ENCODE assay signal across 26 cellular contexts in the genomic region with DNA sequence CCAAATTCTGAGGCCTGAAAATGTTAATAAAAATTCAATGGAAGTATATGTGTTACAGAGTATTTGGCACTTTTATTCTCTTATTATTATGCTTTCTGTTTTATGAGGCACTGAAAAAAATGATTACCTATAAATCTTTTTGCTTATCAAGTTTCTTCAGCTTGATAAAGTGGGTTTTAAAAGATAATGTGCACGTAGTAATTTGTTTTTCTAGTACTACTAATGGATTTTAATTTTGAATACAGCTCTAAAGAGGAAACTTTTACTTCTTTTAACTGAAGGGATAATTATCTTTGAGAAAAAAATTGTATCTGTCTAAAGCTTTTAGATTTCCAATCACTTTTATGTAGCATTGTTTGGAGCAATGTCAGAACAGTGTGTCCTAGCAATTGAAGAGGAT.
"Had no signal": no experiment of that assay in that cellular context is flagged by ENCODE, and none has a peak within 500 bp of the region (broad histone marks: within the 10 kb centered on the region; RNA-seq: fewer than 3 reads in every experiment).

No MANE protein-coding gene starts in this region.

- H3K27me3 Mint-ChIP-seq: progenitor cell of endocrine pancreas; stimulated activated naive CD8-positive, alpha-beta T cell treated with anti-CD3 and anti-CD28 coated beads, Interleukin-15, Interleukin-2, amounts not matched to agents 100 ng/mL and 50 ng/mL, for 24 hours had no signal

- H3K4me2 ChIP-seq: hepatocyte, neural progenitor cell had no signal

- H3K4me1 ChIP-seq: left ventricle myocardium inferior, right atrium auricular region, right lobe of liver, spleen, suprapubic skin, tibial artery, upper lobe of right lung had no signal

- DNase-seq: heart left ventricle; islet precursor cell; left ventricle myocardium inferior; midbrain; mucosa of descending colon; natural killer cell; nephron progenitor cell; occipital lobe; right lobe of liver; spleen; stimulated activated CD4-positive, alpha-beta T cell treated with anti-CD3 and anti-CD28 coated beads, Interleukin-4, amount 100 ng/mL, for 24 hours; stimulated activated naive CD4-positive, alpha-beta T cell; tibial artery; trophoblast cell; upper lobe of right lung had no signal

- H3K9ac ChIP-seq: neural progenitor cell had no signal

- H3K36me3 ChIP-seq: heart left ventricle, left ventricle myocardium inferior, neural progenitor cell, neutrophil, right atrium auricular region, right lobe of liver, spleen, suprapubic skin, thoracic aorta, tibial artery, upper lobe of right lung had no signal

- H3K9me3 Mint-ChIP-seq: natural killer cell; nephron progenitor cell; neural progenitor cell; stimulated activated effector memory CD8-positive, alpha-beta T cell treated with anti-CD3 and anti-CD28 coated beads, Interleukin-12 subunit alpha, Interleukin-12 subunit beta, amount 100 ng/mL, for 72 hours; stimulated activated naive CD8-positive, alpha-beta T cell treated with anti-CD3 and anti-CD28 coated beads, Interleukin-15, Interleukin-2, amounts not matched to agents 100 ng/mL and 50 ng/mL, for 24 hours had no signal

- H3K36me3 Mint-ChIP-seq: natural killer cell; neural progenitor cell; stimulated activated effector memory CD8-positive, alpha-beta T cell treated with anti-CD3 and anti-CD28 coated beads, Interleukin-12 subunit alpha, Interleukin-12 subunit beta, amount 100 ng/mL, for 72 hours had no signal

- H3K27ac Mint-ChIP-seq: natural killer cell; progenitor cell of endocrine pancreas; stimulated activated effector memory CD8-positive, alpha-beta T cell treated with anti-CD3 and anti-CD28 coated beads, Interleukin-12 subunit alpha, Interleukin-12 subunit beta, amount 100 ng/mL, for 72 hours; stimulated activated naive CD8-positive, alpha-beta T cell treated with anti-CD3 and anti-CD28 coated beads, Interleukin-15, Interleukin-2, amounts not matched to agents 100 ng/mL and 50 ng/mL, for 24 hours had no signal

- H3K27ac ChIP-seq: heart left ventricle, hepatocyte, left ventricle myocardium inferior, neural progenitor cell, neutrophil, right atrium auricular region, right lobe of liver, skin epidermis, spleen, suprapubic skin, thoracic aorta, tibial artery, upper lobe of right lung had no signal

- H2AFZ ChIP-seq: hepatocyte, neural progenitor cell had no signal

- H3K27me3 ChIP-seq: heart left ventricle, hepatocyte, neural progenitor cell, neutrophil, right atrium auricular region, right lobe of liver, spleen, suprapubic skin, tibial artery, upper lobe of right lung had no signal

- H3K4me3 Mint-ChIP-seq: natural killer cell; nephron progenitor cell; neural progenitor cell; stimulated activated effector memory CD8-positive, alpha-beta T cell treated with anti-CD3 and anti-CD28 coated beads, Interleukin-12 subunit alpha, Interleukin-12 subunit beta, amount 100 ng/mL, for 72 hours; stimulated activated naive CD8-positive, alpha-beta T cell treated with anti-CD3 and anti-CD28 coated beads, Interleukin-15, Interleukin-2, amounts not matched to agents 100 ng/mL and 50 ng/mL, for 24 hours had no signal

- H3K9me3 ChIP-seq: heart left ventricle, left ventricle myocardium inferior, mucosa of descending colon, neutrophil, right atrium auricular region, right lobe of liver, spleen, suprapubic skin, thoracic aorta, tibial artery, upper lobe of right lung had no signal

- ATAC-seq: heart left ventricle; mucosa of descending colon; natural killer cell; right lobe of liver; stimulated activated effector memory CD8-positive, alpha-beta T cell treated with anti-CD3 and anti-CD28 coated beads, Interleukin-12 subunit alpha, Interleukin-12 subunit beta, amount 100 ng/mL, for 72 hours; upper lobe of right lung had no signal

- H3K79me2 ChIP-seq: hepatocyte had no signal

- H3K4me3 ChIP-seq: heart left ventricle, hepatocyte, left ventricle myocardium inferior, lung, mucosa of descending colon, neural progenitor cell, right atrium auricular region, right lobe of liver, skin epidermis, spleen, suprapubic skin, thoracic aorta, tibial artery, upper lobe of right lung had no signal
